8 cellular contexts compared by ENCODE assay signal in genomic region chr2:231648579-231649174, GRCh38. TPM values are rescaled to one million over a fixed set of nuclear protein-coding genes. Genes with fewer than 3 reads are reported as not detected.
DNase-seq lines count a peak whose midpoint lies in the region; ATAC-seq and TF ChIP-seq lines count a peak whose summit lies in the region.

No MANE protein-coding gene starts in this region.

- H3K27me3 ChIP-seq in CD4-positive, alpha-beta T cell (ENCODE audit: control insufficient read depth, insufficient read depth, low read length), result no peaks in the 10 kb centered on the region
- no peaks in the 10 kb centered on the region for H3K27me3 ChIP-seq in esophagus muscularis mucosa
- H3K27me3 ChIP-seq in neural progenitor cell, result no peaks in the 10 kb centered on the region

- no peak for TF ChIP-seq EP300 in esophagus muscularis mucosa (IDR thresholded peaks at IDR 0.05)

- H4K20me1 ChIP-seq in neural progenitor cell (ENCODE audit: low read depth), result no peaks in the 10 kb centered on the region

- peak; percentile 48 for TF ChIP-seq CTCF in CD4-positive, alpha-beta T cell (IDR thresholded peaks at IDR 0.05)
- TF ChIP-seq CTCF in esophagus muscularis mucosa (IDR thresholded peaks at IDR 0.05), result peak; percentile 57 to 75 (median 70)
- TF ChIP-seq CTCF in neural progenitor cell (IDR thresholded peaks at IDR 0.05), result peak; percentile 66

- no peaks in the 10 kb centered on the region for H3K79me2 ChIP-seq in neural progenitor cell (ENCODE audit: low read depth)

- no peak overlapping the region for H3K27ac Mint-ChIP-seq in CD4-positive, alpha-beta T cell
- no peak overlapping the region for H3K27ac Mint-ChIP-seq in activated CD8-positive, alpha-beta T cell treated with anti-CD3 and anti-CD28 coated beads, Interleukin-2, amount 10 ng/mL, durations not matched to agents 7 days and 5 days
- H3K27ac Mint-ChIP-seq in neural progenitor cell, result no peak overlapping the region

- ATAC-seq in CD4-positive, alpha-beta T cell (ENCODE audit: poor library complexity), result peak; percentile 72
- peak; percentile 73 for ATAC-seq in GM21619 (IDR thresholded peaks at IDR 0.05; ENCODE audit: unreplicated experiment)
- ATAC-seq in activated CD8-positive, alpha-beta T cell treated with anti-CD3 and anti-CD28 coated beads, Interleukin-2, amount 10 ng/mL, durations not matched to agents 7 days and 5 days, result peak; percentile 86
- no peak for ATAC-seq in HG03520 (IDR thresholded peaks at IDR 0.05; ENCODE audit: unreplicated experiment)

- intact Hi-C loops in CD4-positive, alpha-beta T cell (cut with DNase I, micrococcal nuclease), result loop anchor here (1.0 to 2.0 kb wide), 3 partner anchors 26 to 67 kb away; no protein-coding TSS in a partner anchor
- intact Hi-C loops in esophagus muscularis mucosa (cut with DNase I), result no loop called here

- POLR2A ChIA-PET in CD4-positive, alpha-beta T cell (lab: Charles Lee), result no interaction called here
- POLR2A ChIA-PET in activated CD8-positive, alpha-beta T cell treated with anti-CD3 and anti-CD28 coated beads, Interleukin-2, amount 10 ng/mL, durations not matched to agents 7 days and 5 days (lab: Charles Lee), result interaction anchor here (0.7 kb wide), 1 partner anchor 13 kb away, joined by 3 read pairs; no protein-coding TSS in a partner anchor

- CTCF ChIA-PET in CD4-positive, alpha-beta T cell (lab: Charles Lee), result no interaction called here
- CTCF ChIA-PET in activated CD8-positive, alpha-beta T cell treated with anti-CD3 and anti-CD28 coated beads, Interleukin-2, amount 10 ng/mL, durations not matched to agents 7 days and 5 days (lab: Charles Lee), result interaction anchor here (0.7 to 7.1 kb wide), 11 partner anchors 11 to 101 kb away, joined by 3 to 91 read pairs (median 4); no protein-coding TSS in a partner anchor

- H2AFZ ChIP-seq in neural progenitor cell (replicated peaks), result no peak overlapping the region

- no peak for TF ChIP-seq POLR2A in esophagus muscularis mucosa (IDR thresholded peaks at IDR 0.05; ENCODE audit: low read depth)

- H3K4me1 ChIP-seq in esophagus muscularis mucosa (peaks cover 23 to 32% (median 24%) of the 10 kb centered on the region in 4 donors), neural progenitor cell (peaks cover 9% of the 10 kb centered on the region)

- H3K9me3 Mint-ChIP-seq in CD4-positive, alpha-beta T cell, result no peaks in the 10 kb centered on the region
- H3K9me3 Mint-ChIP-seq in activated CD8-positive, alpha-beta T cell treated with anti-CD3 and anti-CD28 coated beads, Interleukin-2, amount 10 ng/mL, durations not matched to agents 7 days and 5 days (ENCODE audit: insufficient read depth), result no peaks in the 10 kb centered on the region
- no peaks in the 10 kb centered on the region for H3K9me3 Mint-ChIP-seq in neural progenitor cell

- peaks cover 4% of the 10 kb centered on the region for H3K4me1 Mint-ChIP-seq in CD4-positive, alpha-beta T cell (ENCODE audit: low read depth)
- H3K4me1 Mint-ChIP-seq in activated CD8-positive, alpha-beta T cell treated with anti-CD3 and anti-CD28 coated beads, Interleukin-2, amount 10 ng/mL, durations not matched to agents 7 days and 5 days (ENCODE audit: low read depth), result peaks cover 5% of the 10 kb centered on the region
- peaks cover 18% of the 10 kb centered on the region for H3K4me1 Mint-ChIP-seq in neural progenitor cell

- H3K36me3 ChIP-seq in esophagus muscularis mucosa (no peaks in the 10 kb centered on the region), neural progenitor cell (no peaks in the 10 kb centered on the region)

- H3K27ac ChIP-seq in CD4-positive, alpha-beta T cell (ENCODE audit: low read depth, low read length), result no peak overlapping the region
- H3K27ac ChIP-seq in esophagus muscularis mucosa (replicated peaks in 1 of 4) (no peak overlapping the region), neural progenitor cell (no peak overlapping the region)

- H3K4me2 ChIP-seq in neural progenitor cell, result no peak overlapping the region

- H3K27me3 Mint-ChIP-seq in CD4-positive, alpha-beta T cell, result no peaks in the 10 kb centered on the region
- H3K27me3 Mint-ChIP-seq in activated CD8-positive, alpha-beta T cell treated with anti-CD3 and anti-CD28 coated beads, Interleukin-2, amount 10 ng/mL, durations not matched to agents 7 days and 5 days (ENCODE audit: low read depth), result no peaks in the 10 kb centered on the region
- H3K27me3 Mint-ChIP-seq in neural progenitor cell (ENCODE audit: insufficient read depth, low read depth), result peaks cover 3% of the 10 kb centered on the region

- H3K36me3 Mint-ChIP-seq in CD4-positive, alpha-beta T cell (ENCODE audit: low read depth), result no peaks in the 10 kb centered on the region
- no peaks in the 10 kb centered on the region for H3K36me3 Mint-ChIP-seq in activated CD8-positive, alpha-beta T cell treated with anti-CD3 and anti-CD28 coated beads, Interleukin-2, amount 10 ng/mL, durations not matched to agents 7 days and 5 days (ENCODE audit: low read depth)
- no peaks in the 10 kb centered on the region for H3K36me3 Mint-ChIP-seq in neural progenitor cell

- H3K9ac ChIP-seq in neural progenitor cell, result no peak overlapping the region

- WGBS in esophagus muscularis mucosa, result 60% methylated on average over 7 of the region's 9 CpGs

- H3F3A ChIP-seq in neural progenitor cell (ENCODE audit: low read depth), result peaks cover 26% of the 10 kb centered on the region

- peak in 6 of 10 experiments; percentile 28 to 64 (median 44) for DNase-seq in CD4-positive, alpha-beta T cell
- DNase-seq in NCI-H226 (peak; percentile 39), esophagus muscularis mucosa (ENCODE audit: extremely low spot score) (no peak), neural progenitor cell (ENCODE audit: low spot score) (peak; percentile 69), superior temporal gyrus (ENCODE audit: extremely low spot score) (no peak)
- peak; percentile 67 for DNase-seq in activated CD8-positive, alpha-beta T cell treated with anti-CD3 and anti-CD28 coated beads, Interleukin-2, amount 10 ng/mL, durations not matched to agents 7 days and 5 days

- H3K4me3 ChIP-seq in esophagus muscularis mucosa (no peak overlapping the region), neural progenitor cell (no peak overlapping the region)

- no peaks in the 10 kb centered on the region for H3K9me3 ChIP-seq in CD4-positive, alpha-beta T cell (ENCODE audit: control insufficient read depth, low read length)
- H3K9me3 ChIP-seq in esophagus muscularis mucosa (no peaks in the 10 kb centered on the region), neural progenitor cell (ENCODE audit: low read depth) (no peaks in the 10 kb centered on the region)

- no peak overlapping the region for H3K4me3 Mint-ChIP-seq in CD4-positive, alpha-beta T cell
- no peak overlapping the region for H3K4me3 Mint-ChIP-seq in activated CD8-positive, alpha-beta T cell treated with anti-CD3 and anti-CD28 coated beads, Interleukin-2, amount 10 ng/mL, durations not matched to agents 7 days and 5 days
- H3K4me3 Mint-ChIP-seq in neural progenitor cell, result no peak overlapping the region

RNA-seq across cellular contexts. Expression of gene TEX44, which starts 56.0 kb away (rescaled TPM):
- total RNA-seq in CD4-positive, alpha-beta T cell, result not detected
- not detected for total RNA-seq in activated CD8-positive, alpha-beta T cell treated with anti-CD3 and anti-CD28 coated beads, Interleukin-2, amount 10 ng/mL, durations not matched to agents 7 days and 5 days
- total RNA-seq in esophagus muscularis mucosa (not detected), neural progenitor cell (ENCODE audit: low replicate concordance) (not detected in 2 replicates)

RNA-seq across cellular contexts. Expression of gene PTMA, which starts 59.6 kb away (rescaled TPM):
- 1,000 to 10,000 TPM; 1,546 to 1,586 TPM for total RNA-seq in CD4-positive, alpha-beta T cell
- total RNA-seq in activated CD8-positive, alpha-beta T cell treated with anti-CD3 and anti-CD28 coated beads, Interleukin-2, amount 10 ng/mL, durations not matched to agents 7 days and 5 days, result 1,000 to 10,000 TPM; 1,769 to 1,842 TPM
- total RNA-seq in esophagus muscularis mucosa, result 100 to 1,000 TPM; 571 to 894 (median 806) TPM
- total RNA-seq in neural progenitor cell (ENCODE audit: low replicate concordance), result 1,850 and 2,102 TPM in 2 replicates

Comparison
In these comparisons a context has a peak if more than half of its experiments do, and no peak if none do; other contexts are left out.
1. DNase-seq: peak in CD4-positive, alpha-beta T cell (6 of 10), NCI-H226 (single experiment), activated CD8-positive, alpha-beta T cell treated with anti-CD3 and anti-CD28 coated beads, Interleukin-2, amount 10 ng/mL, durations not matched to agents 7 days and 5 days (single experiment) and neural progenitor cell (single experiment); none in esophagus muscularis mucosa (single experiment) and superior temporal gyrus (single experiment).
2. Peak in every context shown above with its lines, with median percentiles within 50 percentile points of each other: CTCF ChIP-seq.